Comparison of ENCODE assay signal across 38 cellular contexts in the genomic region with DNA sequence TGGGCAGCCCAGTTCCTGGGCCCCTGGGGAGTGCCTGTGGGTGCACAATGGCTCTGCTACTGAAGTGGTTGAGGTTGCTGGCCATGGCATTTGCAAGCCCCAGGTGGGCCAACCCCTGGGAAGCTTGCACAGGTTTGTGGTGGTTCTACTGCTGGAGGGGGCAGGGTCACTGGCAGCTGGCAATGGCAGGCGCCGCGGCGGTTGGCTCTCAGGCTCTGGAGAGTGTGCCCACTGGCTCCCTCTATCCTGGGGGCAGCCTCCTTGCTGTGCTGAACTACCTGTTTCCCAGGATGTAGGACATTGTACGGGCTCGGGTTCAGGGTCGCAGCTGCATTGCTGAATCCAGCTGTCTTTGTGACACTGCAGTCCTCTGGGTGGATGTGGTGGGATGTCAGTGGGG.
"Had no signal": no experiment of that assay in that cellular context is flagged by ENCODE, and none has a peak within 500 bp of the region (broad histone marks: within the 10 kb centered on the region; RNA-seq: fewer than 3 reads in every experiment).

No MANE protein-coding gene starts in this region.

- H3K36me3 Mint-ChIP-seq: activated naive CD4-positive, alpha-beta T cell treated with anti-CD3 and anti-CD28 coated beads, Interleukin-2, amount 10 ng/mL, durations not matched to agents 7 days and 5 days; activated naive CD4-positive, alpha-beta T cell treated with anti-CD3 and anti-CD28 coated beads, Interleukin-2, amount 50 U/mL, for 24 hours had no signal

- H3K4me3 ChIP-seq: adrenal gland, ascending aorta, body of pancreas, breast epithelium, cardiac muscle cell had no signal

- H3K4me1 ChIP-seq: adrenal gland, ascending aorta, body of pancreas, breast epithelium had no signal

- ATAC-seq: activated naive CD4-positive, alpha-beta T cell treated with anti-CD3 and anti-CD28 coated beads, Interleukin-2, amount 50 U/mL, for 72 hours; activated naive CD8-positive, alpha-beta T cell treated with anti-CD3 and anti-CD28 coated beads, Interleukin-2, amount 50 U/mL, for 24 hours; activated T-cell treated with anti-CD3 and anti-CD28 coated beads, Interleukin-2, amount 50 U/mL, for 4 hours; activated T-cell treated with anti-CD3 and anti-CD28 coated beads, Interleukin-2, amount 50 U/mL, for 72 hours; activated T-helper 17 cell treated with anti-CD3 and anti-CD28 coated beads, Interleukin-2, amount 50 U/mL, for 72 hours; body of pancreas had no signal

- H3K4me3 Mint-ChIP-seq: activated naive CD4-positive, alpha-beta T cell treated with anti-CD3 and anti-CD28 coated beads for 36 hours; activated naive CD4-positive, alpha-beta T cell treated with anti-CD3 and anti-CD28 coated beads, Interleukin-2, amount 10 ng/mL, durations not matched to agents 7 days and 5 days; activated naive CD4-positive, alpha-beta T cell treated with anti-CD3 and anti-CD28 coated beads, Interleukin-2, amount 50 U/mL, for 24 hours; activated naive CD8-positive, alpha-beta T cell; activated naive CD8-positive, alpha-beta T cell treated with anti-CD3 and anti-CD28 coated beads for 36 hours; activated naive CD8-positive, alpha-beta T cell treated with anti-CD3 and anti-CD28 coated beads, Interleukin-2, amount 10 ng/mL, durations not matched to agents 7 days and 5 days; activated naive CD8-positive, alpha-beta T cell treated with anti-CD3 and anti-CD28 coated beads, Interleukin-2, amount 50 U/mL, for 24 hours; activated T-cell treated with anti-CD3 and anti-CD28 coated beads, Interleukin-2, amount 50 U/mL, for 24 hours; activated T-cell treated with anti-CD3 and anti-CD28 coated beads, Interleukin-2, amount 50 U/mL, for 4 hours; activated T-cell treated with anti-CD3 and anti-CD28 coated beads, Interleukin-2, amount 50 U/mL, for 72 hours; activated T-helper 1 cell treated with anti-CD3 and anti-CD28 coated beads, Interleukin-12 subunit alpha, Interleukin-12 subunit beta, Interleukin-2, Interleukin-4 antibody, amounts not matched to agents 30 ng/mL and 10 ng/mL and 1 ng/mL, durations not matched to agents 14 hours and 24 hours and 36 hours; activated T-helper 17 cell treated with anti-CD3 and anti-CD28 coated beads, Interleukin-2, amount 50 U/mL, for 72 hours; brain; central memory CD8-positive, alpha-beta T cell had no signal

- H3K27ac Mint-ChIP-seq: activated naive CD4-positive, alpha-beta T cell treated with anti-CD3 and anti-CD28 coated beads for 36 hours; activated naive CD4-positive, alpha-beta T cell treated with anti-CD3 and anti-CD28 coated beads, Interleukin-2, amount 10 ng/mL, durations not matched to agents 7 days and 5 days; activated naive CD4-positive, alpha-beta T cell treated with anti-CD3 and anti-CD28 coated beads, Interleukin-2, amount 50 U/mL, for 24 hours; activated naive CD4-positive, alpha-beta T cell treated with anti-CD3 and anti-CD28 coated beads, Interleukin-2, amount 50 U/mL, for 72 hours; activated naive CD8-positive, alpha-beta T cell; activated naive CD8-positive, alpha-beta T cell treated with anti-CD3 and anti-CD28 coated beads for 36 hours; activated naive CD8-positive, alpha-beta T cell treated with anti-CD3 and anti-CD28 coated beads, Interleukin-2, amount 10 ng/mL, durations not matched to agents 7 days and 5 days; activated naive CD8-positive, alpha-beta T cell treated with anti-CD3 and anti-CD28 coated beads, Interleukin-2, amount 50 U/mL, for 24 hours; activated T-cell treated with anti-CD3 and anti-CD28 coated beads, Interleukin-2, amount 50 U/mL, for 24 hours; activated T-cell treated with anti-CD3 and anti-CD28 coated beads, Interleukin-2, amount 50 U/mL, for 72 hours; activated T-helper 1 cell treated with anti-CD3 and anti-CD28 coated beads, Interleukin-12 subunit alpha, Interleukin-12 subunit beta, Interleukin-2, Interleukin-4 antibody, amounts not matched to agents 30 ng/mL and 10 ng/mL and 1 ng/mL, durations not matched to agents 14 hours and 24 hours and 36 hours; activated T-helper 17 cell treated with anti-CD3 and anti-CD28 coated beads, Interleukin-2, amount 50 U/mL, for 72 hours; activated T-helper 2 cell treated with anti-CD3 and anti-CD28 coated beads, Interferon-gamma antibody, Interleukin-2, Interleukin-4, amounts not matched to agents 10 μg/mL and 5 μg/mL and 100 μg/mL, durations not matched to agents 14 hours and 24 hours and 36 hours; brain had no signal

- H3K4me1 Mint-ChIP-seq: activated naive CD4-positive, alpha-beta T cell treated with anti-CD3 and anti-CD28 coated beads, Interleukin-2, amount 50 U/mL, for 24 hours; activated naive CD8-positive, alpha-beta T cell treated with anti-CD3 and anti-CD28 coated beads, Interleukin-2, amount 10 ng/mL, durations not matched to agents 7 days and 5 days; activated naive CD8-positive, alpha-beta T cell treated with anti-CD3 and anti-CD28 coated beads, Interleukin-2, amount 50 U/mL, for 24 hours; activated T-helper 17 cell treated with anti-CD3 and anti-CD28 coated beads, Interleukin-2, amount 50 U/mL, for 72 hours; central memory CD8-positive, alpha-beta T cell had no signal

- H3K27ac ChIP-seq: adrenal gland, ascending aorta, body of pancreas, brain microvascular endothelial cell, breast epithelium, cardiac muscle cell had no signal

- DNase-seq: activated effector memory CD4-positive, alpha-beta T cell treated with anti-CD3 and anti-CD28 coated beads, Interleukin-2, amount 50 U/mL, for 16 hours; activated effector memory CD4-positive, alpha-beta T cell treated with Interleukin-2 at 50 U/mL for 16 hours; activated gamma-delta T cell; activated gamma-delta T cell treated with Interleukin-2 at 50 U/mL for 16 hours; activated naive CD4-positive, alpha-beta T cell; activated naive CD4-positive, alpha-beta T cell treated with anti-CD3 and anti-CD28 coated beads for 36 hours; activated naive CD4-positive, alpha-beta T cell treated with anti-CD3 and anti-CD28 coated beads, Interleukin-2, amount 10 ng/mL, durations not matched to agents 7 days and 5 days; activated naive CD4-positive, alpha-beta T cell treated with anti-CD3 and anti-CD28 coated beads, Interleukin-2, amount 50 U/mL, for 16 hours; activated naive CD4-positive, alpha-beta T cell treated with Interleukin-2 at 50 U/mL for 16 hours; activated naive CD8-positive, alpha-beta T cell treated with anti-CD3 and anti-CD28 coated beads for 36 hours; activated naive CD8-positive, alpha-beta T cell treated with anti-CD3 and anti-CD28 coated beads, Interleukin-2, amount 10 ng/mL, durations not matched to agents 7 days and 5 days; activated naive CD8-positive, alpha-beta T cell treated with anti-CD3 and anti-CD28 coated beads, Interleukin-2, amount 50 U/mL, for 24 hours; activated T-cell treated with anti-CD3 and anti-CD28 coated beads, Interleukin-2, amount 50 U/mL, for 1 hour; activated T-cell treated with anti-CD3 and anti-CD28 coated beads, Interleukin-2, amount 50 U/mL, for 24 hours; activated T-cell treated with anti-CD3 and anti-CD28 coated beads, Interleukin-2, amount 50 U/mL, for 4 hours; activated T-cell treated with anti-CD3 and anti-CD28 coated beads, Interleukin-2, amount 50 U/mL, for 48 hours; activated T-cell treated with anti-CD3 and anti-CD28 coated beads, Interleukin-2, amount 50 U/mL, for 72 hours; adrenal gland; amniotic stem cell; amygdala; anterior cingulate cortex; aorta; body of pancreas; brain microvascular endothelial cell; caudate nucleus; central memory CD4-positive, alpha-beta T cell; cerebellar nuclear complex had no signal

- H3K27me3 ChIP-seq: adrenal gland, ascending aorta, body of pancreas, breast epithelium, cardiac muscle cell had no signal

- H3K9me3 ChIP-seq: body of pancreas had no signal

- H3K36me3 ChIP-seq: adrenal gland, ascending aorta, brain microvascular endothelial cell, breast epithelium, cardiac muscle cell had no signal
